In genomic region chr17:73042225-73042624, GRCh38 we compare ENCODE assay signal across 30 cellular contexts.
"Had no signal": no experiment of that assay in that cellular context is flagged by ENCODE, and none has a peak within 500 bp of the region (broad histone marks: within the 10 kb centered on the region; RNA-seq: fewer than 3 reads in every experiment).

No MANE protein-coding gene starts in this region.

- H3K27me3 Mint-ChIP-seq: naive B cell; naive thymus-derived CD8-positive, alpha-beta T cell; natural killer cell treated with Interleukin-12 subunit alpha and Interleukin-12 subunit beta and Interleukin-15 and Interleukin-18, amount 100 ng/mL, for 72 hours; stimulated activated naive B cell treated with anti-CD40 and anti-IgM and Interleukin-4, amounts not matched to agents 10 μg/mL and 1 μg/mL and 100 μg/mL, for 72 hours; stimulated activated naive CD8-positive, alpha-beta T cell treated with anti-CD3 and anti-CD28 coated beads, Interleukin-15, Interleukin-2, amounts not matched to agents 100 ng/mL and 50 ng/mL, for 24 hours; type B pancreatic cell had no signal

- H3K27me3 ChIP-seq: neutrophil, ovary, right lobe of liver, sigmoid colon, spleen, stomach, thyroid gland, tibial nerve, upper lobe of right lung, uterus had no signal

- DNase-seq: naive B cell; naive thymus-derived CD8-positive, alpha-beta T cell; nephron progenitor cell; nucleus accumbens; ovary; posterior cingulate gyrus; psoas muscle; right lobe of liver; sigmoid colon; spleen; stimulated activated CD4-positive, alpha-beta T cell treated with anti-CD3 and anti-CD28 coated beads, Interleukin-12 subunit alpha, Interleukin-12 subunit beta, amount 100 ng/mL, for 4 hours; stimulated activated CD4-positive, alpha-beta T cell treated with anti-CD3 and anti-CD28 coated beads, Interleukin-1b, Interleukin-23, amount 100 ng/mL, for 48 hours; stimulated activated CD4-positive, alpha-beta T cell treated with anti-CD3 and anti-CD28 coated beads, Interleukin-4, amount 100 ng/mL, for 1 hour; stimulated activated naive B cell treated with anti-CD40 and anti-IgM and Interleukin-4, amounts not matched to agents 10 μg/mL and 1 μg/mL and 100 μg/mL, for 72 hours; stimulated activated naive CD4-positive, alpha-beta T cell treated with Interleukin-2 at 50 U/mL for 16 hours; stomach; thyroid gland; upper lobe of right lung; uterus had no signal

- ATAC-seq: naive thymus-derived CD8-positive, alpha-beta T cell; natural killer cell treated with Interleukin-12 subunit alpha and Interleukin-12 subunit beta and Interleukin-15 and Interleukin-18, amount 100 ng/mL, for 72 hours; right lobe of liver; stimulated activated effector memory CD8-positive, alpha-beta T cell treated with anti-CD3 and anti-CD28 coated beads, Interleukin-12 subunit alpha, Interleukin-12 subunit beta, amount 100 ng/mL, for 72 hours; stimulated activated naive B cell treated with anti-CD40 and anti-IgM and Interleukin-4, amounts not matched to agents 10 μg/mL and 1 μg/mL and 100 μg/mL, for 72 hours; upper lobe of right lung had no signal

- H3K4me3 ChIP-seq: ovary, psoas muscle, right lobe of liver, sigmoid colon, smooth muscle cell, spleen, stomach, thoracic aorta, thyroid gland, tibial nerve, upper lobe of right lung, uterus had no signal

- H3K4me3 Mint-ChIP-seq: naive thymus-derived CD8-positive, alpha-beta T cell; natural killer cell treated with Interleukin-12 subunit alpha and Interleukin-12 subunit beta and Interleukin-15 and Interleukin-18, amount 100 ng/mL, for 72 hours; nephron progenitor cell; neural crest cell; stimulated activated effector memory CD8-positive, alpha-beta T cell treated with anti-CD3 and anti-CD28 coated beads, Interleukin-12 subunit alpha, Interleukin-12 subunit beta, amount 100 ng/mL, for 72 hours; stimulated activated naive B cell treated with anti-CD40 and anti-IgM and Interleukin-4, amounts not matched to agents 10 μg/mL and 1 μg/mL and 100 μg/mL, for 72 hours; stimulated activated naive CD8-positive, alpha-beta T cell treated with anti-CD3 and anti-CD28 coated beads, Interleukin-15, Interleukin-2, amounts not matched to agents 100 ng/mL and 50 ng/mL, for 24 hours; type B pancreatic cell had no signal

- H3K9me3 Mint-ChIP-seq: natural killer cell treated with Interleukin-12 subunit alpha and Interleukin-12 subunit beta and Interleukin-15 and Interleukin-18, amount 100 ng/mL, for 72 hours; type B pancreatic cell had no signal

- H3K4me2 ChIP-seq: smooth muscle cell had no signal

- H3K27ac ChIP-seq: neutrophil, ovary, parathyroid adenoma, psoas muscle, right lobe of liver, sigmoid colon, spleen, stomach, thoracic aorta, thyroid gland, upper lobe of right lung, uterus had no signal

- H3K27ac Mint-ChIP-seq: naive thymus-derived CD8-positive, alpha-beta T cell; natural killer cell treated with Interleukin-12 subunit alpha and Interleukin-12 subunit beta and Interleukin-15 and Interleukin-18, amount 100 ng/mL, for 72 hours; progenitor cell of endocrine pancreas; stimulated activated effector memory CD8-positive, alpha-beta T cell treated with anti-CD3 and anti-CD28 coated beads, Interleukin-12 subunit alpha, Interleukin-12 subunit beta, amount 100 ng/mL, for 72 hours; stimulated activated naive CD8-positive, alpha-beta T cell treated with anti-CD3 and anti-CD28 coated beads, Interleukin-15, Interleukin-2, amounts not matched to agents 100 ng/mL and 50 ng/mL, for 24 hours; type B pancreatic cell had no signal

- H3K9ac ChIP-seq: parathyroid adenoma had no signal

- H3K4me1 ChIP-seq: parathyroid adenoma, right lobe of liver, uterus had no signal

- H3K36me3 ChIP-seq: ovary, sigmoid colon, stomach, thoracic aorta, thyroid gland, upper lobe of right lung, uterus had no signal

- H3K79me2 ChIP-seq: parathyroid adenoma had no signal

- H3K36me3 Mint-ChIP-seq: stimulated activated effector memory CD8-positive, alpha-beta T cell treated with anti-CD3 and anti-CD28 coated beads, Interleukin-12 subunit alpha, Interleukin-12 subunit beta, amount 100 ng/mL, for 72 hours; type B pancreatic cell had no signal

- H3K9me3 ChIP-seq: neutrophil, ovary, psoas muscle, right lobe of liver, sigmoid colon, thoracic aorta, thyroid gland, upper lobe of right lung, uterus had no signal

- H2AFZ ChIP-seq: parathyroid adenoma had no signal
